ENCODE assay signal across 11 cellular contexts in the genomic region with DNA sequence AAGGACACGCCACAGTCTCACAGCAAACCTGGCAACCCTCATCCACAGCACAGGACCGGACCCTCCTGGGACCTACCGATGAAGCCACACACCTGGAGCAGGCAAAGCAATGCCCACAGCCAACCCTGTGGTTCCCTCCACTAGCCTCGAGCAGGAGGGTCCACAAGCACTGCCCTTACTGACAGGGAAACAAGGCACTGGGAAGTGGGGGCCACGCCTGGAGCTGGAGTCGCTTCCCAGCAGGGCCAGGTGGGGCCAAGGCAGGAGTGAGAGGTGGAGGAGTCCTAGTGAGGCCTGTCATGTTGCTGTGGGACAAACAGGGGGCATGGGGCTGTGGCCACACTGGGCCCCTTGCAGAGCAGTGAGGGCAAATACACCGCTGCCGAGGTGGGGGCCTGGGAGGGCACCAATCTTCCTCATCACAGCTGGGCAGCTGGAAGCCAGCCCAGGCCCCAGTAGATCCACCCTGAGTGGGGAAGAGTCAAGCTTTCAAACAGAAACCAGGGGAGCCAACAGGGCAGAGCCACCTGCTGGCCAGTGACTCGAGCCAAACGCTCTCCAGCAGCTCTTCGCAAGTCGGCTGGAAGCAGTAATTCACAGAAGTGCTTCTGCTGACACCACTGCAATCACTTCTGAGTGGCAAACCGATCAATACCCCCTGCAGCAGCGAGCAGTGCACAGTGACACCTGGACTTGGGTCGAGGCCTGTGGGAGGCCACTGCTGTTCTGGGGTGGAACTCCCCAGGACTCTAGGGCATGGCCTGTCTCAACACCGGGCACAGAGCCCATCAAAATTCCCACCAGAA. TPM values are rescaled to one million over a fixed set of nuclear protein-coding genes. Genes with fewer than 3 reads are reported as not detected.
DNase-seq lines count a peak whose midpoint lies in the region; ATAC-seq and TF ChIP-seq lines count a peak whose summit lies in the region.
"Had no signal": no experiment of that assay in that cellular context is flagged by ENCODE, and none has a peak within 500 bp of the region (broad histone marks: within the 10 kb centered on the region; RNA-seq: fewer than 3 reads in every experiment).

No MANE protein-coding gene starts in this region.

- no peaks in the 10 kb centered on the region for H3K9me3 ChIP-seq in HCT116 (ENCODE audit: control insufficient read depth in 1 of 2, insufficient read depth in 1 of 2, low read depth in 1 of 2, low read length in 2 of 2)
- H3K9me3 ChIP-seq: breast epithelium had no signal

- no TSS peak for BruUV-seq in HCT116 (replicated peaks; lab: Mats Ljungman, UMichigan)

- no peaks in the 10 kb centered on the region for H3K36me3 ChIP-seq in HCT116 (ENCODE audit: control insufficient read depth in 1 of 2, insufficient read depth in 2 of 2, low read length in 2 of 2)
- H3K36me3 ChIP-seq: breast epithelium had no signal

- ATAC-seq in HCT116 (peak; percentile 72), GM21526 (IDR thresholded peaks at IDR 0.05; ENCODE audit: low FRiP score, unreplicated experiment) (no peak)

- intact Hi-C loops in HCT116 (cut with micrococcal nuclease), result no loop called here

- H4K20me1 ChIP-seq in HCT116 (ENCODE audit: insufficient read depth), result no peaks in the 10 kb centered on the region

- RAD21 ChIA-PET in HCT116 (lab: Charles Lee; ENCODE audit: low non-redundant PET in 1 of 2, low total read pairs in 2 of 2, uncharacterized antibody in 2 of 2, unreplicated experiment in 2 of 2), result no interaction called here

- in situ Hi-C loops in ACHN (cut with HindIII; ENCODE audit: low pct_ligation_motif_present, low pct_unique_long_range_greater_than_20kb, low sequenced_read_pairs), result no loop called here

- H3K9me2 ChIP-seq in HCT116 (ENCODE audit: insufficient read depth), result no peaks in the 10 kb centered on the region

- no peak overlapping the region for H3K9ac ChIP-seq in HCT116 (ENCODE audit: low read length)

- H3K4me3 ChIP-seq in HCT116 (replicated peaks in 1 of 2; ENCODE audit: low read depth in 1 of 2, low read length in 2 of 2), result no peak overlapping the region
- H3K4me3 ChIP-seq: breast epithelium, skin epidermis had no signal

- CTCF ChIA-PET in HCT116 (lab: Charles Lee), result interaction anchor here (0.6 kb wide), 2 partner anchors 35 to 37 kb away, joined by 3 to 5 read pairs; no protein-coding TSS in a partner anchor

- DNase-seq in ACHN (peak; percentile 18), HCT116 (ENCODE audit: low read depth, low spot score) (peak; percentile 4), RPMI8226 (peak; percentile 84), hepatic stellate cell (ENCODE audit: low spot score) (peak; percentile 43), SW 1271 (lab: John Stamatoyannopoulos, UW) (no peak), ecto neural progenitor cell (ENCODE audit: low spot score) (no peak)
- no peak for DNase-seq in stimulated activated CD4-positive, alpha-beta T cell treated with anti-CD3 and anti-CD28 coated beads, Interleukin-15, amount 100 ng/mL, for 24 hours

- peaks cover 5% of the 10 kb centered on the region; the same call in 1 of the 2 replicates for H3K27me3 ChIP-seq in HCT116 (ENCODE audit: insufficient read depth, low read length)

- H3K27ac ChIP-seq in HCT116 (ENCODE audit: low read depth, low read length), result no peak overlapping the region
- H3K27ac ChIP-seq: breast epithelium, skin epidermis had no signal

- H3K4me1 ChIP-seq in HCT116 (ENCODE audit: control insufficient read depth in 1 of 2, insufficient read depth in 2 of 2, low read length in 2 of 2), result no peaks in the 10 kb centered on the region
- H3K4me1 ChIP-seq: breast epithelium had no signal

- H3K4me2 ChIP-seq in HCT116 (ENCODE audit: low read length), result no peak overlapping the region

- TF ChIP-seq POLR2A in HCT116 (IDR thresholded peaks at IDR 0.05; ENCODE audit: borderline replicate concordance, extremely low read depth, insufficient read depth, insufficient read length), result no peak

- no peak overlapping the region for H2AFZ ChIP-seq in HCT116 (ENCODE audit: low read depth, low read length, poor library complexity, severe bottlenecking)

- TF ChIP-seq RAD21 in HCT116 (IDR thresholded peaks at IDR 0.05; ENCODE audit: low read depth), result peak; percentile 20; the same call in 1 of the 2 replicates

- TF ChIP-seq CTCF in HCT116 (IDR thresholded peaks at IDR 0.05 in 2 of 3, conservative IDR thresholded peaks at IDR 0.05 in 1 of 3; ENCODE audit: borderline replicate concordance in 1 of 3, insufficient read depth in 1 of 3, low read depth in 2 of 3, low read length in 2 of 3), result peak in 2 of 3 experiments; percentile 38 to 47; a peak in 3 of 6 replicates

- POLR2A ChIA-PET in HCT116 (lab: Charles Lee), result no interaction called here

- peaks cover 48% of the 10 kb centered on the region; the same call in 1 of the 2 replicates for H3K79me2 ChIP-seq in HCT116 (ENCODE audit: insufficient read depth, low read length)

TF ChIP-seq in HCT116, 20 proteins besides CTCF, POLR2A, EP300 and RAD21:
- TF ChIP-seq, protein P1, sequence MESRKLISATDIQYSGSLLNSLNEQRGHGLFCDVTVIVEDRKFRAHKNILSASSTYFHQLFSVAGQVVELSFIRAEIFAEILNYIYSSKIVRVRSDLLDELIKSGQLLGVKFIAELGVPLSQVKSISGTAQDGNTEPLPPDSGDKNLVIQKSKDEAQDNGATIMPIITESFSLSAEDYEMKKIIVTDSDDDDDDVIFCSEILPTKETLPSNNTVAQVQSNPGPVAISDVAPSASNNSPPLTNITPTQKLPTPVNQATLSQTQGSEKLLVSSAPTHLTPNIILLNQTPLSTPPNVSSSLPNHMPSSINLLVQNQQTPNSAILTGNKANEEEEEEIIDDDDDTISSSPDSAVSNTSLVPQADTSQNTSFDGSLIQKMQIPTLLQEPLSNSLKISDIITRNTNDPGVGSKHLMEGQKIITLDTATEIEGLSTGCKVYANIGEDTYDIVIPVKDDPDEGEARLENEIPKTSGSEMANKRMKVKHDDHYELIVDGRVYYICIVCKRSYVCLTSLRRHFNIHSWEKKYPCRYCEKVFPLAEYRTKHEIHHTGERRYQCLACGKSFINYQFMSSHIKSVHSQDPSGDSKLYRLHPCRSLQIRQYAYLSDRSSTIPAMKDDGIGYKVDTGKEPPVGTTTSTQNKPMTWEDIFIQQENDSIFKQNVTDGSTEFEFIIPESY (IDR thresholded peaks at IDR 0.05; ENCODE audit: extremely low read depth, insufficient replicate concordance, low read length), result no peak
- TF ChIP-seq TCF7L2 (IDR thresholded peaks at IDR 0.05; ENCODE audit: borderline replicate concordance, extremely low read depth, insufficient read depth, insufficient read length) (no peak), EZH2 (IDR thresholded peaks at IDR 0.05) (no peak), CEBPB (IDR thresholded peaks at IDR 0.05; ENCODE audit: low read depth) (no peak)
- TF ChIP-seq, protein P2, sequence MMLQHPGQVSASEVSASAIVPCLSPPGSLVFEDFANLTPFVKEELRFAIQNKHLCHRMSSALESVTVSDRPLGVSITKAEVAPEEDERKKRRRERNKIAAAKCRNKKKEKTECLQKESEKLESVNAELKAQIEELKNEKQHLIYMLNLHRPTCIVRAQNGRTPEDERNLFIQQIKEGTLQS (IDR thresholded peaks at IDR 0.05), result no peak
TF ChIP-seq in HCT116: peak in this region for 0.

RNA-seq across cellular contexts. Expression of a gene that starts 13.7 kb away (rescaled TPM):
- 8.4 TPM for total RNA-seq in HCT116 (2021; ENCODE audit: unreplicated experiment)
- 5.7 and 6.8 TPM in 2 replicates for polyA plus RNA-seq in HCT116 (2012)
- total RNA-seq: NCI-H460 had no signal

RNA-seq across cellular contexts. Expression of a gene that starts 36.5 kb away (rescaled TPM):
- 0.52 TPM for total RNA-seq in HCT116 (2021; ENCODE audit: unreplicated experiment)
- 0.11 and 0.20 TPM in 2 replicates for polyA plus RNA-seq in HCT116 (2012)

RNA-seq across cellular contexts. Expression of a gene that starts 43.2 kb away (rescaled TPM):
- total RNA-seq in HCT116 (2021; ENCODE audit: unreplicated experiment), result 2.9 TPM
- polyA plus RNA-seq in HCT116 (2012), result 0.81 and 0.92 TPM in 2 replicates
- total RNA-seq: breast epithelium, NCI-H460 had no signal

Comparison
In these comparisons a context has a peak if more than half of its experiments do, and no peak if none do; other contexts are left out.
1. DNase-seq: peak in ACHN (single experiment), HCT116 (single experiment), RPMI8226 (single experiment) and hepatic stellate cell (single experiment); none in stimulated activated CD4-positive, alpha-beta T cell treated with anti-CD3 and anti-CD28 coated beads, Interleukin-15, amount 100 ng/mL, for 24 hours (single experiment), SW 1271 (0 of 2) and ecto neural progenitor cell (single experiment).